ENCODE assay signal across 9 cellular contexts in the genomic region with DNA sequence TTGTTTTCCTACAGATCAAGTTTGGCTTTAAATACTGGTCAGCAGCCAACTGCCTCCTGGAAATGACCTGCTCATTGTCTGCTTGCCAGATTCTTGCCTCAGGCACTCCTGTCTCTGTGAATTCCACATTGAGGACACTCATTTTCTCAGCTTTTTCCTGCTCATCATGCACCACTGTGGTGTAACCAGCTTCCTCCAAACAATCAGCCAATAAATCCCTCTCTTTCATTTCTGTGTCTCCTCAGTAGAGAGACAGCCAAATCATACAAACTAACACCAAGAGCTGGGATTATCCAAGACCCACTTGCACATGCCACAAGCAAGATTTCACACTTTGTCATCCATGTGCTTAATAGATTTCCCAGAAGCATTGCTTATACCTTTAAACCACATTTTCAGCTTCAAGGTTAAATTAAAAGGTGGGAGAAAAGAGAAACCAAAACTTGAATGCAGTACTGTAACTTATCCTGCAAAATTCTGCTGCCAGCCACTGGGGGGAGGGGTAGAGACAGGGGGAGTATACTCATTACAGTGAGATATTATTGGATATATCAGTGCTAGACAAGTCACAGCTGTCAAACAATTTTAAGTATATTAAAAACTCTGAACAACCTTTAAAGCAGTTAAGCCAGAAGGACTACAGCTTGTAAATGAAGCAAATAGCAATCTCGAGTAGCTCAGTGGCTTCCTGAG.
DNase-seq lines count a peak whose midpoint lies in the region; ATAC-seq, FAIRE-seq and TF ChIP-seq lines count a peak whose summit lies in the region.
"Had no signal": no experiment of that assay in that cellular context is flagged by ENCODE, and none has a peak within 500 bp of the region (broad histone marks: within the 10 kb centered on the region; RNA-seq: fewer than 3 reads in every experiment).

No MANE protein-coding gene starts in this region.

- DNase-seq in COR-L47 (lab: John Stamatoyannopoulos, UW) (peak; percentile 69), H54 (ENCODE audit: insufficient read length, low spot score) (peak; percentile 71), OCI-LY7 (ENCODE audit: low spot score) (peak; percentile 14), MCF 10A (ENCODE audit: unreplicated experiment) (peak; percentile 99), mesenteric fat pad (ENCODE audit: low spot score) (no peak)
- DNase-seq in stimulated activated effector memory CD8-positive, alpha-beta T cell treated with anti-CD3 and anti-CD28 coated beads, Interleukin-12 subunit alpha, Interleukin-12 subunit beta, amount 100 ng/mL, for 72 hours (ENCODE audit: low spot score in 2 of 2) = no peak

- no peaks in the 10 kb centered on the region for H3K27me3 Mint-ChIP-seq in MCF 10A (ENCODE audit: insufficient read depth, unreplicated experiment)

- H3K79me2 ChIP-seq in OCI-LY7 (ENCODE audit: insufficient read depth, low read depth, low read length) = peaks cover 38% of the 10 kb centered on the region; the same call in 1 of the 2 replicates

- H3K27ac Mint-ChIP-seq in MCF 10A (ENCODE audit: low read depth, unreplicated experiment) = peak overlapping the region; percentile 95
- peak overlapping the region; percentile 48 for H3K27ac Mint-ChIP-seq in stimulated activated effector memory CD8-positive, alpha-beta T cell treated with anti-CD3 and anti-CD28 coated beads, Interleukin-12 subunit alpha, Interleukin-12 subunit beta, amount 100 ng/mL, for 72 hours

- H3K4me1 ChIP-seq in OCI-LY7 (ENCODE audit: insufficient read depth, low read length, poor library complexity, severe bottlenecking) = peaks cover 43% of the 10 kb centered on the region

- ATAC-seq in stimulated activated effector memory CD8-positive, alpha-beta T cell treated with anti-CD3 and anti-CD28 coated beads, Interleukin-12 subunit alpha, Interleukin-12 subunit beta, amount 100 ng/mL, for 72 hours = peak; percentile 56
- ATAC-seq in GM19023 (IDR thresholded peaks at IDR 0.05; ENCODE audit: unreplicated experiment) = no peak

- intact Hi-C loops in OCI-LY7 (cut with micrococcal nuclease; ENCODE audit: unreplicated experiment) (no loop called here), MCF 10A (cut with micrococcal nuclease) (loop anchor here (1.0 kb wide), 1 partner anchor 105 kb away; a partner anchor contains a TSS)

- POLR2A ChIA-PET in OCI-LY7 (lab: Charles Lee) (interaction anchor here (0.5 to 1.3 kb wide), 3 partner anchors 58 to 106 kb away, joined by 3 to 4 read pairs (median 3); no protein-coding TSS in a partner anchor), MCF 10A (lab: Yijun Ruan, JAX) (interaction anchor here (0.7 to 2.4 kb wide), 19 partner anchors 9 to 1613 kb away, joined by 3 to 34 read pairs (median 4); a partner anchor contains a TSS)

- FAIRE-seq in H54 (lab: Jason Lieb, UNC) = peak; percentile 100
- FAIRE-seq: TTC549 had no signal

- H3K9me3 Mint-ChIP-seq in MCF 10A (ENCODE audit: unreplicated experiment) = no peaks in the 10 kb centered on the region
- no peaks in the 10 kb centered on the region for H3K9me3 Mint-ChIP-seq in stimulated activated effector memory CD8-positive, alpha-beta T cell treated with anti-CD3 and anti-CD28 coated beads, Interleukin-12 subunit alpha, Interleukin-12 subunit beta, amount 100 ng/mL, for 72 hours

- H4K20me1 ChIP-seq in OCI-LY7 (ENCODE audit: insufficient read depth, low read length) = no peaks in the 10 kb centered on the region

- no peak overlapping the region for H3K4me3 ChIP-seq in OCI-LY7 (ENCODE audit: low read depth, low read length, poor library complexity, severe bottlenecking)

- CTCF ChIA-PET in OCI-LY7 (lab: Charles Lee; ENCODE audit: unreplicated experiment) (no interaction called here), MCF 10A (lab: Yijun Ruan, JAX) (interaction anchor here (0.5 to 1.4 kb wide), 10 partner anchors 12 to 243 kb away, joined by 3 to 5 read pairs (median 3); no protein-coding TSS in a partner anchor)

- H3K27ac ChIP-seq in OCI-LY7 (ENCODE audit: low read depth, low read length, poor library complexity, severe bottlenecking) (no peak overlapping the region), layer of hippocampus (ENCODE audit: low read depth, low read length) (peak overlapping the region; percentile 19)

- H3K9me2 ChIP-seq in OCI-LY7 (ENCODE audit: insufficient read depth, low read length) = no peaks in the 10 kb centered on the region

- H2AFZ ChIP-seq in OCI-LY7 (ENCODE audit: low read length) = no peak overlapping the region

- TF ChIP-seq CTCF in OCI-LY7 (conservative IDR thresholded peaks at IDR 0.05; ENCODE audit: low read length) = peak; percentile 71
- TF ChIP-seq CTCF in MCF 10A (IDR thresholded peaks at IDR 0.05; ENCODE audit: unreplicated experiment) = no peak

- no TSS peak for BruUV-seq in OCI-LY7 (replicated peaks; lab: Mats Ljungman, UMichigan)
- BruUV-seq in MCF 10A (replicated peaks; lab: Mats Ljungman, UMichigan) = no TSS peak

- peak overlapping the region; percentile 66 for H3K4me3 Mint-ChIP-seq in MCF 10A (ENCODE audit: unreplicated experiment)
- H3K4me3 Mint-ChIP-seq in stimulated activated effector memory CD8-positive, alpha-beta T cell treated with anti-CD3 and anti-CD28 coated beads, Interleukin-12 subunit alpha, Interleukin-12 subunit beta, amount 100 ng/mL, for 72 hours = peak overlapping the region; percentile 31

- H3K36me3 Mint-ChIP-seq in MCF 10A (ENCODE audit: insufficient read depth, unreplicated experiment) = peaks cover 13% of the 10 kb centered on the region
- H3K36me3 Mint-ChIP-seq in stimulated activated effector memory CD8-positive, alpha-beta T cell treated with anti-CD3 and anti-CD28 coated beads, Interleukin-12 subunit alpha, Interleukin-12 subunit beta, amount 100 ng/mL, for 72 hours = peaks cover 5% of the 10 kb centered on the region

- peaks cover 10% of the 10 kb centered on the region for H3K36me3 ChIP-seq in OCI-LY7 (ENCODE audit: insufficient read depth, low read length)

- H3K27me3 ChIP-seq in layer of hippocampus (ENCODE audit: control insufficient read depth, insufficient read depth, low read length) = no peaks in the 10 kb centered on the region

- H3K9me3 ChIP-seq in OCI-LY7 (ENCODE audit: low read length) = no peaks in the 10 kb centered on the region

- H3K4me1 Mint-ChIP-seq in MCF 10A (ENCODE audit: insufficient read depth, unreplicated experiment) = peaks cover 32% of the 10 kb centered on the region
- H3K4me1 Mint-ChIP-seq in stimulated activated effector memory CD8-positive, alpha-beta T cell treated with anti-CD3 and anti-CD28 coated beads, Interleukin-12 subunit alpha, Interleukin-12 subunit beta, amount 100 ng/mL, for 72 hours = peaks cover 61% of the 10 kb centered on the region

- H3K4me2 ChIP-seq in OCI-LY7 (ENCODE audit: low read length) = peak overlapping the region; percentile 42; the same call in 1 of the 2 replicates

- TF ChIP-seq POLR2A in H54 (IDR thresholded peaks at IDR 0.05; ENCODE audit: low read depth, low read length) = no peak

Comparison
In these comparisons a context has a peak if more than half of its experiments do, and no peak if none do; other contexts are left out.
1. DNase-seq: peak in COR-L47 (single experiment), H54 (single experiment), OCI-LY7 (single experiment) and MCF 10A (single experiment); none in stimulated activated effector memory CD8-positive, alpha-beta T cell treated with anti-CD3 and anti-CD28 coated beads, Interleukin-12 subunit alpha, Interleukin-12 subunit beta, amount 100 ng/mL, for 72 hours (0 of 2) and mesenteric fat pad (single experiment).